ENCODE assay signal across 29 cellular contexts in the genomic region with DNA sequence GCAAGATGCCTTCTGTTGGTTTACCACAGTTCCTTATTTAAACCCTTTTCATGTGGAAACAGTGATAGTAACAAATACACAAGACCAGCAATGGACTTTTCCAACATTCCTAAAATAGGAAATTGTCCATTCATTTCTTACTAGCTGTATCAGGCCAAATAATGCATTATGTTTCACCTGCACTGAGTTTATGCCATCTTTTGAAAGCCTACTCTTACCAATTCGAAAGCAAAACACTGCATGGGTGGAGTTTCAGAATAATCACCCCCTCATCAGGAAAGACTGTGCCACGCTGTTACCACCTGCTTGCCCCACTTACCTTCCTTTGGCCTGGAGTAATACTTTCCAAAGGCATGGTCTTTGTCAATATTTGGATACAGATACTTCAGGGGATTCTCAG. TPM values are rescaled to one million over a fixed set of nuclear protein-coding genes. Genes with fewer than 3 reads are reported as not detected.
A peak's percentile ranks its signal among the peaks of the same experiment; 100 is the strongest.
DNase-seq lines count a peak whose midpoint lies in the region; ATAC-seq, FAIRE-seq and TF ChIP-seq lines count a peak whose summit lies in the region.
"Had no signal": no experiment of that assay in that cellular context is flagged by ENCODE, and none has a peak within 500 bp of the region (broad histone marks: within the 10 kb centered on the region; RNA-seq: fewer than 3 reads in every experiment).

No MANE protein-coding gene starts in this region.

- POLR2A ChIA-PET in CD4-positive, alpha-beta T cell (lab: Charles Lee), result interaction anchor here (0.6 to 1.9 kb wide), 3 partner anchors 9 to 662 kb away, joined by 3 to 6 read pairs (median 3); no protein-coding TSS in a partner anchor
- POLR2A ChIA-PET in activated CD8-positive, alpha-beta T cell treated with anti-CD3 and anti-CD28 coated beads, Interleukin-2, amount 10 ng/mL, durations not matched to agents 7 days and 5 days (lab: Charles Lee), result interaction anchor here (1.0 to 1.8 kb wide), 4 partner anchors 8 to 48 kb away, joined by 3 to 6 read pairs (median 4); no protein-coding TSS in a partner anchor

- H3K36me3 Mint-ChIP-seq in activated CD4-positive, alpha-beta T cell treated with anti-CD3 and anti-CD28 coated beads, Interleukin-2, amount 10 ng/mL, durations not matched to agents 24 days and 14 days (ENCODE audit: low read depth), result peaks cover 89% of the 10 kb centered on the region
- H3K36me3 Mint-ChIP-seq in CD4-positive, alpha-beta T cell (ENCODE audit: low read depth), result peaks cover 98% of the 10 kb centered on the region
- H3K36me3 Mint-ChIP-seq in activated CD8-positive, alpha-beta T cell treated with anti-CD3 and anti-CD28 coated beads, Interleukin-2, amount 10 ng/mL, durations not matched to agents 7 days and 5 days (ENCODE audit: low read depth), result peaks cover 91% of the 10 kb centered on the region

- no peaks in the 10 kb centered on the region for H3K9me3 Mint-ChIP-seq in activated CD4-positive, alpha-beta T cell treated with anti-CD3 and anti-CD28 coated beads, Interleukin-2, amount 10 ng/mL, durations not matched to agents 24 days and 14 days
- H3K9me3 Mint-ChIP-seq in CD4-positive, alpha-beta T cell, result no peaks in the 10 kb centered on the region
- no peaks in the 10 kb centered on the region for H3K9me3 Mint-ChIP-seq in activated CD8-positive, alpha-beta T cell treated with anti-CD3 and anti-CD28 coated beads, Interleukin-2, amount 10 ng/mL, durations not matched to agents 7 days and 5 days (ENCODE audit: insufficient read depth)
- H3K9me3 Mint-ChIP-seq: activated B cell treated with CpG ODN at 0.5 μM for 24 hours; activated T-cell treated with anti-CD3 and anti-CD28 coated beads, Interleukin-2, amount 50 U/mL, for 4 hours; central memory CD8-positive, alpha-beta T cell; immature natural killer cell; nephron; stimulated activated memory B cell treated with anti-CD40 and anti-IgM and Interleukin-4, amounts not matched to agents 10 μg/mL and 1 μg/mL and 100 μg/mL, for 72 hours; T-cell had no signal

- no peak overlapping the region for H3K4me3 ChIP-seq in effector memory CD4-positive, alpha-beta T cell (ENCODE audit: insufficient read depth, low read depth, low read length, poor library complexity, severe bottlenecking)
- H3K4me3 ChIP-seq: mucosa of descending colon, suprapubic skin, upper lobe of left lung had no signal

- CTCF ChIA-PET in CD4-positive, alpha-beta T cell (lab: Charles Lee), result no interaction called here
- CTCF ChIA-PET in activated CD8-positive, alpha-beta T cell treated with anti-CD3 and anti-CD28 coated beads, Interleukin-2, amount 10 ng/mL, durations not matched to agents 7 days and 5 days (lab: Charles Lee), result interaction anchor here (2.3 kb wide), 1 partner anchor 9 kb away, joined by 9 read pairs; no protein-coding TSS in a partner anchor

- TF ChIP-seq CTCF in CD4-positive, alpha-beta T cell (IDR thresholded peaks at IDR 0.05), result no peak

- intact Hi-C loops in activated CD4-positive, alpha-beta T cell treated with anti-CD3 and anti-CD28 coated beads, Interleukin-2, amount 10 ng/mL, durations not matched to agents 24 days and 14 days (cut with micrococcal nuclease), result no loop called here
- intact Hi-C loops in CD4-positive, alpha-beta T cell (cut with DNase I, micrococcal nuclease), result loop anchor here in 1 of 2 experiments (5.0 kb wide), 1 partner anchor 36 kb away; a partner anchor contains a TSS

- no peak overlapping the region for H3K4me3 Mint-ChIP-seq in activated CD4-positive, alpha-beta T cell treated with anti-CD3 and anti-CD28 coated beads, Interleukin-2, amount 10 ng/mL, durations not matched to agents 24 days and 14 days
- no peak overlapping the region for H3K4me3 Mint-ChIP-seq in CD4-positive, alpha-beta T cell
- no peak overlapping the region for H3K4me3 Mint-ChIP-seq in activated CD8-positive, alpha-beta T cell treated with anti-CD3 and anti-CD28 coated beads, Interleukin-2, amount 10 ng/mL, durations not matched to agents 7 days and 5 days
- H3K4me3 Mint-ChIP-seq: activated B cell treated with CpG ODN at 0.5 μM for 24 hours; activated T-cell treated with anti-CD3 and anti-CD28 coated beads, Interleukin-2, amount 50 U/mL, for 4 hours; central memory CD8-positive, alpha-beta T cell; immature natural killer cell; nephron; stimulated activated memory B cell treated with anti-CD40 and anti-IgM and Interleukin-4, amounts not matched to agents 10 μg/mL and 1 μg/mL and 100 μg/mL, for 72 hours; T-cell had no signal

- FAIRE-seq in HTR-8/SVneo (lab: Jason Lieb, UNC), result no peak

- no peaks in the 10 kb centered on the region for H3K9me3 ChIP-seq in CD4-positive, alpha-beta T cell (ENCODE audit: control insufficient read depth, low read length)
- H3K9me3 ChIP-seq in effector memory CD4-positive, alpha-beta T cell (ENCODE audit: control insufficient read depth, low read length), result no peaks in the 10 kb centered on the region
- H3K9me3 ChIP-seq: mucosa of descending colon, suprapubic skin, upper lobe of left lung had no signal

- H3K27me3 ChIP-seq in CD4-positive, alpha-beta T cell (ENCODE audit: control insufficient read depth, insufficient read depth, low read length), result no peaks in the 10 kb centered on the region
- no peaks in the 10 kb centered on the region for H3K27me3 ChIP-seq in effector memory CD4-positive, alpha-beta T cell (replicated peaks; ENCODE audit: control insufficient read depth, insufficient read depth, low read length, poor library complexity, severe bottlenecking)
- H3K27me3 ChIP-seq: suprapubic skin, upper lobe of left lung had no signal

- no peaks in the 10 kb centered on the region for H3K4me1 ChIP-seq in effector memory CD4-positive, alpha-beta T cell (ENCODE audit: control insufficient read depth, insufficient read depth, low read length, poor library complexity, severe bottlenecking)

- no peak for DNase-seq in activated CD4-positive, alpha-beta T cell treated with anti-CD3 and anti-CD28 coated beads, Interleukin-2, amount 10 ng/mL, durations not matched to agents 24 days and 14 days
- DNase-seq in activated CD4-positive, alpha-beta T cell treated with anti-CD3 and anti-CD28 coated beads for 1 hour, result no peak
- DNase-seq in CD4-positive, alpha-beta T cell, result no peak
- no peak for DNase-seq in activated CD8-positive, alpha-beta T cell treated with anti-CD3 and anti-CD28 coated beads, Interleukin-2, amount 10 ng/mL, durations not matched to agents 7 days and 5 days
- DNase-seq in effector memory CD4-positive, alpha-beta T cell, result no peak
- DNase-seq in HTR-8/SVneo (ENCODE audit: insufficient read length, low spot score) (no peak), NCI-H2029 (lab: John Stamatoyannopoulos, UW) (no peak), D341Med (ENCODE audit: low spot score) (no peak)
- DNase-seq: activated B cell treated with CpG ODN at 0.5 μM for 24 hours; activated CD8-positive, alpha-beta memory T cell treated with anti-CD3 and anti-CD28 coated beads for 24 hours; activated T-cell treated with anti-CD3 and anti-CD28 coated beads, Interleukin-2, amount 50 U/mL, for 4 hours; EL; erythroblast; HCEC 1CT; immature natural killer cell; KG1; left cardiac atrium; mucosa of descending colon; NCI-H1105 treated with DMSO at 0.1 percent for 48 hours; NCI-H187 treated with DMSO at 0.1 percent for 48 hours; NCI-H226; NCI-H526 treated with DMSO at 0.1 percent for 48 hours; NK-92 treated with Interleukin-12 subunit alpha and Interleukin-12 subunit beta, amount 100 ng/mL, for 24 hours; T-cell; upper lobe of left lung had no signal

- H3K27ac Mint-ChIP-seq in activated CD4-positive, alpha-beta T cell treated with anti-CD3 and anti-CD28 coated beads, Interleukin-2, amount 10 ng/mL, durations not matched to agents 24 days and 14 days, result peak overlapping the region; percentile 82
- peak overlapping the region; percentile 72 for H3K27ac Mint-ChIP-seq in CD4-positive, alpha-beta T cell
- peak overlapping the region; percentile 64 for H3K27ac Mint-ChIP-seq in activated CD8-positive, alpha-beta T cell treated with anti-CD3 and anti-CD28 coated beads, Interleukin-2, amount 10 ng/mL, durations not matched to agents 7 days and 5 days
- H3K27ac Mint-ChIP-seq: activated B cell treated with CpG ODN at 0.5 μM for 24 hours; nephron; stimulated activated memory B cell treated with anti-CD40 and anti-IgM and Interleukin-4, amounts not matched to agents 10 μg/mL and 1 μg/mL and 100 μg/mL, for 72 hours had no signal

- ATAC-seq in CD4-positive, alpha-beta T cell (ENCODE audit: poor library complexity), result no peak
- no peak for ATAC-seq in activated CD8-positive, alpha-beta T cell treated with anti-CD3 and anti-CD28 coated beads, Interleukin-2, amount 10 ng/mL, durations not matched to agents 7 days and 5 days
- ATAC-seq: left cardiac atrium; mucosa of descending colon; stimulated activated memory B cell treated with anti-CD40 and anti-IgM and Interleukin-4, amounts not matched to agents 10 μg/mL and 1 μg/mL and 100 μg/mL, for 72 hours; T-cell had no signal

- no peak overlapping the region for H3K27ac ChIP-seq in CD4-positive, alpha-beta T cell (ENCODE audit: low read depth, low read length)
- peak overlapping the region; percentile 15 for H3K27ac ChIP-seq in effector memory CD4-positive, alpha-beta T cell (ENCODE audit: insufficient read depth, low read length, poor library complexity, severe bottlenecking)
- H3K27ac ChIP-seq: suprapubic skin had no signal

- H3K4me1 Mint-ChIP-seq in activated CD4-positive, alpha-beta T cell treated with anti-CD3 and anti-CD28 coated beads, Interleukin-2, amount 10 ng/mL, durations not matched to agents 24 days and 14 days, result peaks cover 44% of the 10 kb centered on the region
- peaks cover 26% of the 10 kb centered on the region for H3K4me1 Mint-ChIP-seq in CD4-positive, alpha-beta T cell (ENCODE audit: low read depth)
- H3K4me1 Mint-ChIP-seq in activated CD8-positive, alpha-beta T cell treated with anti-CD3 and anti-CD28 coated beads, Interleukin-2, amount 10 ng/mL, durations not matched to agents 7 days and 5 days (ENCODE audit: low read depth), result peaks cover 56% of the 10 kb centered on the region

- no peaks in the 10 kb centered on the region for H3K27me3 Mint-ChIP-seq in activated CD4-positive, alpha-beta T cell treated with anti-CD3 and anti-CD28 coated beads, Interleukin-2, amount 10 ng/mL, durations not matched to agents 24 days and 14 days
- no peaks in the 10 kb centered on the region for H3K27me3 Mint-ChIP-seq in CD4-positive, alpha-beta T cell
- H3K27me3 Mint-ChIP-seq in activated CD8-positive, alpha-beta T cell treated with anti-CD3 and anti-CD28 coated beads, Interleukin-2, amount 10 ng/mL, durations not matched to agents 7 days and 5 days (ENCODE audit: low read depth), result no peaks in the 10 kb centered on the region
- H3K27me3 Mint-ChIP-seq: activated B cell treated with CpG ODN at 0.5 μM for 24 hours; central memory CD8-positive, alpha-beta T cell; stimulated activated memory B cell treated with anti-CD40 and anti-IgM and Interleukin-4, amounts not matched to agents 10 μg/mL and 1 μg/mL and 100 μg/mL, for 72 hours; T-cell had no signal

- H3K36me3 ChIP-seq in effector memory CD4-positive, alpha-beta T cell (ENCODE audit: control insufficient read depth, insufficient read depth, low read length), result peaks cover 99% of the 10 kb centered on the region

RNA-seq across cellular contexts. Expression of a gene that starts 37.5 kb away (rescaled TPM):
- total RNA-seq in activated CD4-positive, alpha-beta T cell treated with anti-CD3 and anti-CD28 coated beads, Interleukin-2, amount 10 ng/mL, durations not matched to agents 24 days and 14 days, result 152 and 160 TPM in 2 replicates
- 10 to 100 TPM; 56.6 to 57.8 TPM for total RNA-seq in CD4-positive, alpha-beta T cell
- 100 to 1,000 TPM; 472 to 473 TPM for total RNA-seq in activated CD8-positive, alpha-beta T cell treated with anti-CD3 and anti-CD28 coated beads, Interleukin-2, amount 10 ng/mL, durations not matched to agents 7 days and 5 days
